10 cellular contexts compared by ENCODE assay signal in genomic region chr10:100057948-100058347, GRCh38. TPM values are rescaled to one million over a fixed set of nuclear protein-coding genes. Genes with fewer than 3 reads are reported as not detected.
"Had no signal": no experiment of that assay in that cellular context is flagged by ENCODE, and none has a peak within 500 bp of the region (broad histone marks: within the 10 kb centered on the region; RNA-seq: fewer than 3 reads in every experiment).

No MANE protein-coding gene starts in this region.

- H3K4me3 Mint-ChIP-seq: GM23338, H9, HFFc6 had no signal

- H3K4me2 ChIP-seq: GM23338 had no signal

- H3K36me3 ChIP-seq: HAP-1 had no signal

- H3K4me1 ChIP-seq: HAP-1 had no signal

- H3K27ac Mint-ChIP-seq: GM23338, H9, HFFc6 had no signal

- H3K4me3 ChIP-seq: GM23248, GM23338, HAP-1 had no signal

- DNase-seq: GM23248, GOT3, H7, H9, HCEC 1CT, HFFc6 had no signal

- H3K27ac ChIP-seq: GM23248 had no signal

- H2AFZ ChIP-seq: GM23248, GM23338 had no signal

- ATAC-seq: GM23338, HCT116 had no signal

RNA-seq across cellular contexts. Expression of gene CPN1, which starts 23.7 kb away (rescaled TPM):
- total RNA-seq: GM23248, GM23338, H4, H7, H9, HFFc6 had no signal
- polyA plus RNA-seq: GM23248 had no signal
